Comparison of ENCODE assay signal across 15 cellular contexts in genomic region chr11:47349521-47350095, GRCh38. TPM values are rescaled to one million over a fixed set of nuclear protein-coding genes. Genes with fewer than 3 reads are reported as not detected.
DNase-seq lines count a peak whose midpoint lies in the region; ATAC-seq, FAIRE-seq and TF ChIP-seq lines count a peak whose summit lies in the region.
"Had no signal": no experiment of that assay in that cellular context is flagged by ENCODE, and none has a peak within 500 bp of the region (broad histone marks: within the 10 kb centered on the region; RNA-seq: fewer than 3 reads in every experiment).

No MANE protein-coding gene starts in this region.

- 56 to 68% methylated on average over 23 of the region's 23 CpGs for WGBS in heart right ventricle, 2 donors
- WGBS in HepG2 (ENCODE audit: low lambda C conversion rate): 54% methylated on average over 11 of the region's 23 CpGs

- peak overlapping the region in 7 of 10 donors; percentile 28 to 99 (median 96) for H3K27ac ChIP-seq in heart right ventricle
- H3K27ac ChIP-seq in WERI-Rb-1: peak overlapping the region; percentile 64
- H3K27ac ChIP-seq in HepG2 (ENCODE audit: extremely low read length, insufficient read depth, low read length): no peak overlapping the region
- H3K27ac ChIP-seq: HL-60 had no signal

- ATAC-seq in heart right ventricle: no peak
- ATAC-seq in HepG2: peak; percentile 6; the same call in 2 of the 3 replicates
- no peak for ATAC-seq in HG03457 (IDR thresholded peaks at IDR 0.05; ENCODE audit: unreplicated experiment)

- H3K4me1 ChIP-seq in heart right ventricle (peaks cover 0 to 55% (median 5%) of the 10 kb centered on the region in 9 donors), HepG2 (ENCODE audit: insufficient read depth, low read length) (peaks cover 52% of the 10 kb centered on the region)

- CTCF ChIA-PET in HepG2 (lab: Yijun Ruan, JAX; ENCODE audit: low intra/inter-chr PET ratio, low total read pairs): no interaction called here

- intact Hi-C loops in heart right ventricle (cut with DNase I): loop anchor here in 9 of 10 donors (5.0 to 10.0 kb wide), 8 partner anchors 75 to 465 kb away; partner anchors contain the start of genes MADD (in 5 of the 9) and PACSIN3 (in 2 of the 9)
- intact Hi-C loops in cardiac septum (cut with DNase I): loop anchor here (5.0 to 10.0 kb wide), 2 partner anchors 77 to 435 kb away; partner anchors contain the start of genes LRP4 and MADD
- intact Hi-C loops in HepG2 (cut with micrococcal nuclease; ENCODE audit: unreplicated experiment): no loop called here

- DNase-seq in heart right ventricle: peak in 1 of 2 donors; percentile 14
- DNase-seq in cardiac septum (ENCODE audit: low spot score): no peak
- no peak for DNase-seq in WERI-Rb-1
- DNase-seq in HepG2 (ENCODE audit: low spot score): no peak
- no peak for DNase-seq in GM19239 (ENCODE audit: insufficient read length, low spot score)
- no peak for DNase-seq in stimulated activated CD8-positive, alpha-beta memory T cell treated with anti-CD3 and anti-CD28 coated beads, Interleukin-4, amount 100 ng/mL, for 48 hours
- DNase-seq: CD4-positive, alpha-beta T cell; NCI-H2029 treated with DMSO at 0.1 percent for 48 hours had no signal

- in situ Hi-C loops in HepG2 (cut with HindIII; ENCODE audit: extremely low pct_ligation_motif_present, low pct_unique_long_range_greater_than_20kb): loop anchor here (5.0 kb wide), 1 partner anchor 172 kb away; the partner anchor contains the start of gene ARFGAP2

- FAIRE-seq in HepG2 (lab: Jason Lieb, UNC): no peak
- FAIRE-seq in GM19239 (lab: Jason Lieb, UNC): no peak
- FAIRE-seq: D721Med had no signal

- no peak for TF ChIP-seq CTCF in heart right ventricle (IDR thresholded peaks at IDR 0.05)
- no peak for TF ChIP-seq CTCF in WERI-Rb-1 (IDR thresholded peaks at IDR 0.05; ENCODE audit: low read depth, low read length)
- TF ChIP-seq CTCF in HepG2 (CRISPR knock-in tag; IDR thresholded peaks at IDR 0.05): no peak

- no peak overlapping the region for H2AFZ ChIP-seq in HepG2 (ENCODE audit: low read length)

- H3K27me3 ChIP-seq in heart right ventricle: no peaks in the 10 kb centered on the region
- H3K27me3 ChIP-seq in WERI-Rb-1 (ENCODE audit: insufficient read depth, low read depth, severe bottlenecking): no peaks in the 10 kb centered on the region
- peaks cover 9 to 69% of the 10 kb centered on the region in 2 experiments; a peak in 3 of 5 replicates for H3K27me3 ChIP-seq in HepG2 (ENCODE audit: control insufficient read depth in 1 of 2, insufficient read depth in 2 of 2, low read length in 2 of 2)

- no TSS peak for BruUV-seq in HepG2 (replicated peaks; lab: Mats Ljungman, UMichigan)

- POLR2A ChIA-PET in HepG2 (lab: Yijun Ruan, JAX): interaction anchor here (0.6 to 1.6 kb wide), 2 partner anchors 10 to 92 kb away, joined by 3 read pairs; no protein-coding TSS in a partner anchor

- H3K36me3 ChIP-seq in heart right ventricle (peaks cover 0 to 70% (median 0%) of the 10 kb centered on the region in 9 donors), WERI-Rb-1 (no peaks in the 10 kb centered on the region), HepG2 (replicated peaks in 1 of 2; ENCODE audit: control insufficient read depth in 1 of 2, insufficient read depth in 2 of 2, low read length in 2 of 2) (no peaks in the 10 kb centered on the region)

- H3K9me3 ChIP-seq in heart right ventricle (no peaks in the 10 kb centered on the region), WERI-Rb-1 (ENCODE audit: severe bottlenecking) (no peaks in the 10 kb centered on the region), HepG2 (ENCODE audit: low read length) (no peaks in the 10 kb centered on the region)

- H3K4me2 ChIP-seq in HepG2 (ENCODE audit: low read depth, low read length): peak overlapping the region; percentile 44

- no peak for TF ChIP-seq POLR2A in HepG2 (IDR thresholded peaks at IDR 0.05; ENCODE audit: insufficient read depth in 1 of 2, low read depth in 2 of 2, low read length in 2 of 2)

- no peak for TF ChIP-seq RAD21 in HepG2 (CRISPR knock-in tag; IDR thresholded peaks at IDR 0.05)

- H4K20me1 ChIP-seq in HepG2 (ENCODE audit: insufficient read depth, low read length): no peaks in the 10 kb centered on the region

- H3K9ac ChIP-seq in HepG2 (ENCODE audit: insufficient read depth, low read depth, low read length): no peak overlapping the region

- H3K4me3 ChIP-seq in heart right ventricle: peak overlapping the region; percentile 44 to 77 (median 63)
- no peak overlapping the region for H3K4me3 ChIP-seq in WERI-Rb-1 (ENCODE audit: low read depth, low read length)
- peak overlapping the region in 1 of 3 experiments; percentile 10; a peak in 1 of 6 replicates for H3K4me3 ChIP-seq in HepG2 (replicated peaks in 1 of 3; ENCODE audit: insufficient read depth in 1 of 3, low read depth in 2 of 3, low read length in 3 of 3)

- H3K79me2 ChIP-seq in HepG2 (ENCODE audit: insufficient read depth, low read length): no peaks in the 10 kb centered on the region

- TF ChIP-seq EP300 in HepG2 (IDR thresholded peaks at IDR 0.05; ENCODE audit: low read depth in 2 of 2, low read length in 2 of 2): no peak
- TF ChIP-seq EP300 in HepG2 (CRISPR knock-in tag; IDR thresholded peaks at IDR 0.05; ENCODE audit: borderline replicate concordance): no peak

RNA-seq across cellular contexts. Expression of gene MYBPC3, which starts 2.9 kb away (rescaled TPM):
- total RNA-seq in heart right ventricle (1,000 to 10,000 TPM; 1,404 to 3,138 (median 2,490) TPM), cardiac septum (1,860 TPM), HepG2 (2016; rRNA removed; fragmentation: Illumina TruSeq; extraction: Trizol) (not detected in 2 replicates)
- polyA plus RNA-seq in heart right ventricle (1,000 to 10,000 TPM in 1 of 2 donors, 100 to 1,000 TPM in 1; 484 to 2,250 TPM), HepG2 (2011; rRNA removed) (0.01 TPM in 1 of 2 replicates, not detected in the other)
- total RNA-seq in HepG2 (2016; cell fraction: cytosol; rRNA removed; fragmentation: Illumina TruSeq; extraction: Trizol; ENCODE audit: low read depth): not detected in 2 replicates
- not detected in 2 replicates for total RNA-seq in HepG2 (2016; cell fraction: insoluble cytoplasmic fraction; rRNA removed; fragmentation: Illumina TruSeq; extraction: Trizol)
- not detected in 2 replicates for total RNA-seq in HepG2 (2016; cell fraction: membrane; rRNA removed; fragmentation: Illumina TruSeq; extraction: Trizol)
- total RNA-seq in HepG2 (2016; cell fraction: nucleus; rRNA removed; fragmentation: Illumina TruSeq; extraction: Trizol): not detected in 2 replicates
- polyA plus RNA-seq in HepG2 (2011; cell fraction: cytosol; rRNA removed): not detected in 2 replicates
- polyA plus RNA-seq in HepG2 (2011; cell fraction: nucleus; rRNA removed): not detected in 2 replicates
- polyA plus RNA-seq in HepG2 (2012): not detected in 2 replicates
- polyA plus RNA-seq in HepG2 (2016; cell fraction: cytosol; fragmentation: Illumina TruSeq; extraction: Trizol; ENCODE audit: low read depth): not detected in 2 replicates
- not detected in 2 replicates for polyA plus RNA-seq in HepG2 (2016; cell fraction: insoluble cytoplasmic fraction; fragmentation: Illumina TruSeq; extraction: Trizol; ENCODE audit: low read depth)
- not detected in 2 replicates for polyA plus RNA-seq in HepG2 (2016; cell fraction: membrane; fragmentation: Illumina TruSeq; extraction: Trizol; ENCODE audit: low read depth)
- not detected in 2 replicates for polyA plus RNA-seq in HepG2 (2016; cell fraction: nucleus; fragmentation: Illumina TruSeq; extraction: Trizol; ENCODE audit: insufficient read depth, low read depth)
- not detected in 2 replicates for polyA minus RNA-seq in HepG2 (2011; rRNA and poly(A)+ RNA removed; ENCODE audit: low replicate concordance)
- not detected in 2 replicates for polyA minus RNA-seq in HepG2 (2011; cell fraction: cytosol; rRNA and poly(A)+ RNA removed)
- polyA minus RNA-seq in HepG2 (2011; cell fraction: nucleus; rRNA and poly(A)+ RNA removed): not detected in 2 replicates
- total RNA-seq: A172; CD4-positive, alpha-beta T cell; H7 had no signal
- polyA plus RNA-seq: BJ had no signal

RNA-seq across cellular contexts. Expression of gene SPI1, which starts 28.7 kb away (rescaled TPM):
- total RNA-seq in heart right ventricle: 10 to 100 TPM in 3 of 10 donors, 1 to 10 TPM in 7; 3.4 to 38.9 (median 6.7) TPM
- 10 to 100 TPM in 1 of 2 donors, 1 to 10 TPM in 1; 6.7 to 10.2 TPM for polyA plus RNA-seq in heart right ventricle
- 12.0 TPM for total RNA-seq in cardiac septum
- not detected in 2 replicates for total RNA-seq in HepG2 (2016; rRNA removed; fragmentation: Illumina TruSeq; extraction: Trizol)
- total RNA-seq in HepG2 (2016; cell fraction: cytosol; rRNA removed; fragmentation: Illumina TruSeq; extraction: Trizol; ENCODE audit: low read depth): not detected in 2 replicates
- total RNA-seq in HepG2 (2016; cell fraction: insoluble cytoplasmic fraction; rRNA removed; fragmentation: Illumina TruSeq; extraction: Trizol): not detected in 2 replicates
- not detected in 2 replicates for total RNA-seq in HepG2 (2016; cell fraction: membrane; rRNA removed; fragmentation: Illumina TruSeq; extraction: Trizol)
- not detected in 2 replicates for total RNA-seq in HepG2 (2016; cell fraction: nucleus; rRNA removed; fragmentation: Illumina TruSeq; extraction: Trizol)
- polyA plus RNA-seq in HepG2 (2011; rRNA removed): not detected in 2 replicates
- not detected in 2 replicates for polyA plus RNA-seq in HepG2 (2011; cell fraction: cytosol; rRNA removed)
- not detected in 2 replicates for polyA plus RNA-seq in HepG2 (2011; cell fraction: nucleus; rRNA removed)
- not detected in 2 replicates for polyA plus RNA-seq in HepG2 (2012)
- polyA plus RNA-seq in HepG2 (2016; cell fraction: cytosol; fragmentation: Illumina TruSeq; extraction: Trizol; ENCODE audit: low read depth): not detected in 2 replicates
- polyA plus RNA-seq in HepG2 (2016; cell fraction: insoluble cytoplasmic fraction; fragmentation: Illumina TruSeq; extraction: Trizol; ENCODE audit: low read depth): not detected in 2 replicates
- polyA plus RNA-seq in HepG2 (2016; cell fraction: membrane; fragmentation: Illumina TruSeq; extraction: Trizol; ENCODE audit: low read depth): not detected in 2 replicates
- not detected in 2 replicates for polyA plus RNA-seq in HepG2 (2016; cell fraction: nucleus; fragmentation: Illumina TruSeq; extraction: Trizol; ENCODE audit: insufficient read depth, low read depth)
- 0.61 and 0.70 TPM in 2 replicates for polyA minus RNA-seq in HepG2 (2011; rRNA and poly(A)+ RNA removed; ENCODE audit: low replicate concordance)
- polyA minus RNA-seq in HepG2 (2011; cell fraction: cytosol; rRNA and poly(A)+ RNA removed): not detected in 2 replicates
- polyA minus RNA-seq in HepG2 (2011; cell fraction: nucleus; rRNA and poly(A)+ RNA removed): not detected in 2 replicates
- total RNA-seq: A172, NCI-H460 had no signal
- polyA plus RNA-seq: BJ had no signal

RNA-seq across cellular contexts. Expression of gene SLC39A13, which starts 58.8 kb away (rescaled TPM):
- total RNA-seq in heart right ventricle (10 to 100 TPM; 31.1 to 54.5 (median 40.8) TPM), cardiac septum (72.2 TPM), HepG2 (2016; rRNA removed; fragmentation: Illumina TruSeq; extraction: Trizol) (7.2 and 15.3 TPM in 2 replicates)
- polyA plus RNA-seq in heart right ventricle (10 to 100 TPM; 62.3 to 86.4 TPM), HepG2 (2011; rRNA removed) (30.5 and 40.7 TPM in 2 replicates)
- total RNA-seq in HepG2 (2016; cell fraction: cytosol; rRNA removed; fragmentation: Illumina TruSeq; extraction: Trizol; ENCODE audit: low read depth): 5.8 and 6.7 TPM in 2 replicates
- total RNA-seq in HepG2 (2016; cell fraction: insoluble cytoplasmic fraction; rRNA removed; fragmentation: Illumina TruSeq; extraction: Trizol): 5.9 and 15.1 TPM in 2 replicates
- total RNA-seq in HepG2 (2016; cell fraction: membrane; rRNA removed; fragmentation: Illumina TruSeq; extraction: Trizol): 12.4 and 12.8 TPM in 2 replicates
- 13.7 and 15.1 TPM in 2 replicates for total RNA-seq in HepG2 (2016; cell fraction: nucleus; rRNA removed; fragmentation: Illumina TruSeq; extraction: Trizol)
- 23.0 and 34.8 TPM in 2 replicates for polyA plus RNA-seq in HepG2 (2011; cell fraction: cytosol; rRNA removed)
- 143 and 176 TPM in 2 replicates for polyA plus RNA-seq in HepG2 (2011; cell fraction: nucleus; rRNA removed)
- polyA plus RNA-seq in HepG2 (2012): 13.2 and 20.5 TPM in 2 replicates
- 9.4 and 9.7 TPM in 2 replicates for polyA plus RNA-seq in HepG2 (2016; cell fraction: cytosol; fragmentation: Illumina TruSeq; extraction: Trizol; ENCODE audit: low read depth)
- polyA plus RNA-seq in HepG2 (2016; cell fraction: insoluble cytoplasmic fraction; fragmentation: Illumina TruSeq; extraction: Trizol; ENCODE audit: low read depth): 6.9 and 7.7 TPM in 2 replicates
- 11.6 and 15.3 TPM in 2 replicates for polyA plus RNA-seq in HepG2 (2016; cell fraction: membrane; fragmentation: Illumina TruSeq; extraction: Trizol; ENCODE audit: low read depth)
- polyA plus RNA-seq in HepG2 (2016; cell fraction: nucleus; fragmentation: Illumina TruSeq; extraction: Trizol; ENCODE audit: insufficient read depth, low read depth): 31.2 and 34.6 TPM in 2 replicates
- 14.8 and 27.8 TPM in 2 replicates for polyA minus RNA-seq in HepG2 (2011; rRNA and poly(A)+ RNA removed; ENCODE audit: low replicate concordance)
- polyA minus RNA-seq in HepG2 (2011; cell fraction: cytosol; rRNA and poly(A)+ RNA removed): 8.2 and 8.5 TPM in 2 replicates
- polyA minus RNA-seq in HepG2 (2011; cell fraction: nucleus; rRNA and poly(A)+ RNA removed): 15.2 and 17.7 TPM in 2 replicates

Comparison
In these comparisons a context has a peak if more than half of its experiments do, and no peak if none do; other contexts are left out.
1. RNA of gene MYBPC3, which starts 2.9 kb away (total RNA-seq): 1,404 to 3,138 TPM in heart right ventricle and 1,860 TPM in cardiac septum (single experiment); not detected in HepG2; every median in the first group is over 1,000 times any median in the second.